1 cellular context compared by ENCODE assay signal in the genomic region with DNA sequence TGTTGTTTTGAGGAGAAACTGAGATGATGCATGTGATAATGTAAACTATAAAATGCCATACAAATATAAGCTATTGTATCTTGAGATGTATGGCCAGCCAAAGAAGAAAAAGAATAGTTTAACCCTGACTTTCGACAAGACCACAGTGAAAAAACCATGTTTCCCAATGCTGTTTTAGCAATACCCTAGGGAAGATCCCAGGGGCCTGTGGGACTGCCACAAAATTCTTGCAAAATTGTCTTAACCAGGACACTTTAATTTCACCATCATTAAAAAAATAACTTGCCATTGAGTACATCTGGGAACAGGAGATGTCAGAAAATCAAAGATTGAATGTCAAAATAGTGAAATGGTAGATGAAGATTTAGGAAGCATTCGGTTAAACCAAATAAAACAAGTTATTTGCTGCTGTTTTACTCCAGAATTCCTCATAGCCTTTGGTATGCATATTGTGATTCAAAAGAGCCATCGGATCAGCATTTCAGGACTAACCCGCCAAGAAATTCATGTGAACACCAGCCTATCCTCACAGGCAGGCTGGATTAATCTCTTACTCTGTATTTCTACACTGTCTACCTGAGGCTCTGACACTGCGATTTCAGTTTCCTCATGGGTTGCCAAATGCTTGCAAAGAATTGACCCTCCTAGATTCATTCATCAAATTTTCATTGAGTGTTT.
TF ChIP-seq lines count a peak whose summit lies in the region.

No MANE protein-coding gene starts in this region.

TF ChIP-seq in H1, 55 proteins besides CTCF, POLR2A, EP300 and RAD21:
- TF ChIP-seq HDAC6 (IDR thresholded peaks at IDR 0.05; ENCODE audit: low read depth, low read length) (no peak), YY1 (IDR thresholded peaks at IDR 0.05; ENCODE audit: low read depth, low read length) (no peak), ASH2L (IDR thresholded peaks at IDR 0.05; ENCODE audit: low read length) (no peak), CTBP2 (IDR thresholded peaks at IDR 0.05; ENCODE audit: borderline replicate concordance, insufficient read depth, insufficient read length, low read length) (no peak), POLR2AphosphoS5 (IDR thresholded peaks at IDR 0.05; ENCODE audit: low read depth, low read length) (no peak), CHD1 (IDR thresholded peaks at IDR 0.05; ENCODE audit: low read depth, low read length) (no peak), FOSL1 (IDR thresholded peaks at IDR 0.05; ENCODE audit: insufficient read depth, low read depth, low read length) (no peak), GTF2F1 (IDR thresholded peaks at IDR 0.05; ENCODE audit: borderline replicate concordance, low read depth, low read length) (no peak), TBP (IDR thresholded peaks at IDR 0.05; ENCODE audit: low read depth, low read length) (no peak), HDAC2 (IDR thresholded peaks at IDR 0.05; ENCODE audit: borderline replicate concordance in 1 of 2, low read depth in 2 of 2, low read length in 2 of 2) (no peak), BACH1 (IDR thresholded peaks at IDR 0.05; ENCODE audit: low read length) (no peak), TEAD4 (IDR thresholded peaks at IDR 0.05; ENCODE audit: low read depth, low read length) (no peak), GABPA (IDR thresholded peaks at IDR 0.05; ENCODE audit: borderline replicate concordance, insufficient read depth, low read length) (no peak), SIN3A (conservative IDR thresholded peaks at IDR 0.05 in 1 of 2, IDR thresholded peaks at IDR 0.05 in 1 of 2; ENCODE audit: low read depth in 1 of 2, low read length in 2 of 2) (no peak), RNF2 (IDR thresholded peaks at IDR 0.05; ENCODE audit: borderline replicate concordance, low read depth, low read length, missing control alignments, poor library complexity, severe bottlenecking) (no peak), BRCA1 (IDR thresholded peaks at IDR 0.05; ENCODE audit: low read depth, low read length) (no peak), POU5F1 (IDR thresholded peaks at IDR 0.05; ENCODE audit: low read depth, low read length) (no peak), EZH2 (IDR thresholded peaks at IDR 0.05; ENCODE audit: low read depth, low read length, severe bottlenecking) (no peak)
